25 cellular contexts compared by ENCODE assay signal in the genomic region with DNA sequence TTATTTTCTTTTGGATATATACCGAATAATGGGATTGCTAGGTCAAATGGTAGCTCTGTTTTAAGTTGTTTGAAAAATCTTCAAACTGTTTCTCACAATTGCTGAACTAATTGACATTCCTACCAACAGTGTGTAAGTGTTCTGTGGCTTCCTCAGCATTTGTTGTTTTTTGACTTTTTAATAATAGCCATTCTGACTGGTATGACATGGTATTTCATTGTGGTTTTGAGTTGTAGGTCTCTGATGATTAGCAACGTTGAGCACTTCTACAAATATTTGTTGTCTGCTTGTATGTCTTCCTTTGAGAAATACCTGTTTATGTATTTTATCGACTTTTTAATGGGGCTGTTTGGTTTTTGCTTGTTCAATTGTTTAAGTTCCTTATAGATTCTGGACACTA.
DNase-seq lines count a peak whose midpoint lies in the region; ATAC-seq and TF ChIP-seq lines count a peak whose summit lies in the region.
"Had no signal": no experiment of that assay in that cellular context is flagged by ENCODE, and none has a peak within 500 bp of the region (broad histone marks: within the 10 kb centered on the region; RNA-seq: fewer than 3 reads in every experiment).

No MANE protein-coding gene starts in this region.

- TF ChIP-seq CTCF in OCI-LY7 (conservative IDR thresholded peaks at IDR 0.05; ENCODE audit: low read length) (no peak), RWPE1 (conservative IDR thresholded peaks at IDR 0.05; ENCODE audit: low read depth) (no peak)

- no peaks in the 10 kb centered on the region for H4K20me1 ChIP-seq in OCI-LY7 (ENCODE audit: insufficient read depth, low read length)
- H4K20me1 ChIP-seq: BLaER1 had no signal

- H3K4me3 Mint-ChIP-seq in effector memory CD8-positive, alpha-beta T cell, result no peak overlapping the region
- H3K4me3 Mint-ChIP-seq: CD4-positive, alpha-beta memory T cell; T-cell had no signal

- no peak overlapping the region for H3K4me3 ChIP-seq in OCI-LY7 (ENCODE audit: low read depth, low read length, poor library complexity, severe bottlenecking)
- H3K4me3 ChIP-seq: BLaER1, HAP-1 had no signal

- H2AFZ ChIP-seq in OCI-LY7 (ENCODE audit: low read length), result no peak overlapping the region

- BruUV-seq in OCI-LY7 (replicated peaks; lab: Mats Ljungman, UMichigan), result no TSS peak

- H3K36me3 Mint-ChIP-seq in effector memory CD8-positive, alpha-beta T cell (ENCODE audit: insufficient read depth), result no peaks in the 10 kb centered on the region
- H3K36me3 Mint-ChIP-seq: CD4-positive, alpha-beta memory T cell; T-cell had no signal

- no peak overlapping the region for H3K27ac ChIP-seq in OCI-LY7 (ENCODE audit: low read depth, low read length, poor library complexity, severe bottlenecking)
- H3K27ac ChIP-seq in RWPE1, result no peak overlapping the region
- H3K27ac ChIP-seq: BLaER1 had no signal

- H3K9me3 ChIP-seq in OCI-LY7 (ENCODE audit: low read length), result no peaks in the 10 kb centered on the region
- H3K9me3 ChIP-seq: BLaER1, HAP-1, SK-N-SH had no signal

- CTCF ChIA-PET in OCI-LY7 (lab: Charles Lee; ENCODE audit: unreplicated experiment) (no interaction called here), RWPE1 (lab: Yijun Ruan, JAX) (no interaction called here)

- no peak overlapping the region for H3K4me2 ChIP-seq in OCI-LY7 (ENCODE audit: low read length)
- H3K4me2 ChIP-seq: BLaER1, SK-N-SH had no signal

- H3K27ac Mint-ChIP-seq in effector memory CD8-positive, alpha-beta T cell, result no peak overlapping the region
- H3K27ac Mint-ChIP-seq: CD4-positive, alpha-beta memory T cell; T-cell had no signal

- no peak for ATAC-seq in effector memory CD8-positive, alpha-beta T cell (replicated peaks)
- ATAC-seq: T-cell had no signal

- no peaks in the 10 kb centered on the region for H3K27me3 Mint-ChIP-seq in effector memory CD8-positive, alpha-beta T cell
- H3K27me3 Mint-ChIP-seq: CD4-positive, alpha-beta memory T cell had no signal

- H3K9me2 ChIP-seq in OCI-LY7 (ENCODE audit: insufficient read depth, low read length), result no peaks in the 10 kb centered on the region
- H3K9me2 ChIP-seq: SK-N-SH had no signal

- H3K4me1 ChIP-seq in OCI-LY7 (ENCODE audit: insufficient read depth, low read length, poor library complexity, severe bottlenecking), result no peaks in the 10 kb centered on the region
- H3K4me1 ChIP-seq: BLaER1, HAP-1 had no signal

- H3K9me3 Mint-ChIP-seq in effector memory CD8-positive, alpha-beta T cell, result peaks cover 0 to 3% of the 10 kb centered on the region in 2 donors

- DNase-seq in NCI-H510A treated with DMSO at 0.1 percent for 48 hours (lab: John Stamatoyannopoulos, UW) (peak; percentile 16), NCI-H510A (lab: John Stamatoyannopoulos, UW) (no peak), LHCN-M2 (ENCODE audit: low read depth) (peak; percentile 0), astrocyte of the hippocampus (ENCODE audit: low read depth, low spot score) (peak; percentile 19), OCI-LY7 (ENCODE audit: low spot score) (no peak), 8988T (no peak), RWPE1 (ENCODE audit: low spot score) (no peak)
- no peak for DNase-seq in effector memory CD8-positive, alpha-beta T cell
- DNase-seq: Calu3; CD4-positive, alpha-beta memory T cell; DMS79 treated with DMSO at 0.1 percent for 48 hours; GDM1; IMR-90; Kasumi-1; MV-4-11; NCI-H1436; NCI-H2029; NCI-H345; NCI-H526 treated with DMSO at 0.1 percent for 48 hours; OCI-M1; SHP77 treated with DMSO at 0.1 percent for 48 hours; SK-N-SH; T-cell had no signal

- H3K4me1 Mint-ChIP-seq in effector memory CD8-positive, alpha-beta T cell (ENCODE audit: low read depth in 2 of 2), result no peaks in the 10 kb centered on the region
- H3K4me1 Mint-ChIP-seq: CD4-positive, alpha-beta memory T cell; T-cell had no signal

- no peaks in the 10 kb centered on the region for H3K36me3 ChIP-seq in OCI-LY7 (ENCODE audit: insufficient read depth, low read length)
- H3K36me3 ChIP-seq: BLaER1, HAP-1 had no signal

- intact Hi-C loops in OCI-LY7 (cut with micrococcal nuclease; ENCODE audit: unreplicated experiment), result no loop called here

- H3K79me2 ChIP-seq in OCI-LY7 (ENCODE audit: insufficient read depth, low read depth, low read length), result no peaks in the 10 kb centered on the region

- POLR2A ChIA-PET in OCI-LY7 (lab: Charles Lee) (no interaction called here), RWPE1 (lab: Yijun Ruan, JAX; ENCODE audit: low non-redundant PET) (no interaction called here)

Comparison
In these comparisons a context has a peak if more than half of its experiments do, and no peak if none do; other contexts are left out.
1. DNase-seq: peak in NCI-H510A treated with DMSO at 0.1 percent for 48 hours (single experiment), LHCN-M2 (single experiment) and astrocyte of the hippocampus (single experiment); none in NCI-H510A (single experiment), effector memory CD8-positive, alpha-beta T cell (0 of 3), OCI-LY7 (single experiment), 8988T (single experiment) and RWPE1 (single experiment).